Comparison of ENCODE assay signal across 14 cellular contexts in the genomic region with DNA sequence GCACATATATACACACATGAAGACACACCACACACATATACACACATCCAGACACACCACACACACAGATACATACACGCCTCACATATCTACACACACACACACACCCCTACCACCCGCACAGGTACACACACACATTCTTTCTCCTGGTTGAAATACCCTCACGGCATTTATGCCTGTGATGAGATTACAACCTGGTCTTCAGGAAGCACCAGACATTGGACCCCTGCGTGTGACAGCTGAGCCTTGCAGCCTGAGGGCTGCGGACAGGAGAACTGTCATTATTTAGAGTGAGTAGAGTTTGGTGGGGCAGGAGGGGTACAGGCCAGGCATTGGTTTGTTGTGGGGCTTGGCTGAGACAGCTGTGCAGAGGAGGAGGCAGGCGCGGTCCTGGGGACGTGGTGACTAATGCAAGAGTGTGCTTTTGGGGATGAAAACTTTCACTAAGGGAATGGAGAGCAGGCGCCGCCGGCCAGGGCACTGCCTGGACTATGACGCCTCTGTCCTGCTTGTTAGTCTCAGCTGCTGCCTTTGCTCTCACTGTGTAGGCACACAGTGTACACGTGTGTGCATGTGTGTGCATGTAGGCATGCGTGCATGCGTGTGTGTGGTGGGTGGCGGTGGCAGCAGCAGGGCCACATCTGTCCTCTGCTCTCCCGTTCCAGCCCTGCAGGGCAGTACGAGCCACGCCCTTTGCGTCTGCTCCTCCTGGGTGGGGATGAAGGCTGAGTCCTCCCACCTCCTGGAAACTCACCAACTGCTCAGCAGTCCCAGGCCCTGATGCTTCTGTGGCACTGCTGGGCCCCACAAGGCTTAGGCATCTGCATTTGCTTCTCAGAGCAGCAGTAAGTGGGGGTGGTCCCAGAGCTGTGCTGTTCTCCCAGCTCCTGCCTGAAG. TPM values are rescaled to one million over a fixed set of nuclear protein-coding genes. Genes with fewer than 3 reads are reported as not detected.
A peak's percentile ranks its signal among the peaks of the same experiment; 100 is the strongest.
DNase-seq lines count a peak whose midpoint lies in the region; ATAC-seq, FAIRE-seq and TF ChIP-seq lines count a peak whose summit lies in the region.
"Had no signal": no experiment of that assay in that cellular context is flagged by ENCODE, and none has a peak within 500 bp of the region (broad histone marks: within the 10 kb centered on the region; RNA-seq: fewer than 3 reads in every experiment).

No MANE protein-coding gene starts in this region.

- no peak for ATAC-seq in WTC11

- no peaks in the 10 kb centered on the region; the same call in 1 of the 2 replicates for H3K27me3 Mint-ChIP-seq in WTC11 (ENCODE audit: low read depth)
- H3K27me3 Mint-ChIP-seq in activated naive CD8-positive, alpha-beta T cell treated with anti-CD3 and anti-CD28 coated beads for 36 hours = no peaks in the 10 kb centered on the region
- H3K27me3 Mint-ChIP-seq: CD4-positive, CD25-positive, alpha-beta regulatory T cell; natural killer cell treated with Interleukin-12 subunit alpha and Interleukin-12 subunit beta and Interleukin-15 and Interleukin-18, amount 100 ng/mL, for 72 hours had no signal

- no peak for TF ChIP-seq POLR2A in GM12891 (IDR thresholded peaks at IDR 0.05; ENCODE audit: low read depth, low read length)

- H3K4me3 ChIP-seq in foreskin fibroblast (ENCODE audit: low read depth in 1 of 2, low read length in 2 of 2) = peak overlapping the region in 1 of 2 donors; percentile 40
- H3K4me3 ChIP-seq in rectal smooth muscle tissue (ENCODE audit: low read length) = no peak overlapping the region

- peaks cover 2% of the 10 kb centered on the region for H3K36me3 ChIP-seq in rectal smooth muscle tissue (ENCODE audit: control insufficient read depth, insufficient read depth, low read length)

- H3K27ac ChIP-seq in rectal smooth muscle tissue (ENCODE audit: low read depth, low read length) = peak overlapping the region; percentile 48

- H3K4me1 Mint-ChIP-seq in WTC11 = peaks cover 28% of the 10 kb centered on the region
- H3K4me1 Mint-ChIP-seq in activated naive CD8-positive, alpha-beta T cell treated with anti-CD3 and anti-CD28 coated beads for 36 hours = no peaks in the 10 kb centered on the region
- H3K4me1 Mint-ChIP-seq: activated naive CD4-positive, alpha-beta T cell treated with anti-CD3 and anti-CD28 coated beads, Interleukin-2, amount 10 ng/mL, durations not matched to agents 7 days and 5 days had no signal

- no peak overlapping the region for H3K4me3 Mint-ChIP-seq in WTC11
- no peak overlapping the region for H3K4me3 Mint-ChIP-seq in activated naive CD8-positive, alpha-beta T cell treated with anti-CD3 and anti-CD28 coated beads for 36 hours
- H3K4me3 Mint-ChIP-seq: activated naive CD4-positive, alpha-beta T cell treated with anti-CD3 and anti-CD28 coated beads, Interleukin-2, amount 10 ng/mL, durations not matched to agents 7 days and 5 days; CD4-positive, CD25-positive, alpha-beta regulatory T cell; natural killer cell treated with Interleukin-12 subunit alpha and Interleukin-12 subunit beta and Interleukin-15 and Interleukin-18, amount 100 ng/mL, for 72 hours had no signal

- H3K9ac ChIP-seq in rectal smooth muscle tissue (ENCODE audit: low read length) = no peak overlapping the region

- peak; percentile 34 for DNase-seq in ELF-1 (ENCODE audit: low read depth, low spot score)
- no peak for DNase-seq in WTC11 (ENCODE audit: low spot score)
- peak; percentile 71 to 88 for DNase-seq in foreskin fibroblast
- no peak for DNase-seq in activated naive CD8-positive, alpha-beta T cell treated with anti-CD3 and anti-CD28 coated beads for 36 hours
- DNase-seq in GM10266 (ENCODE audit: extremely low spot score) = no peak
- no peak for DNase-seq in D341Med (ENCODE audit: low spot score)
- DNase-seq in GM12891 (ENCODE audit: insufficient read length, low spot score) = no peak
- DNase-seq: activated CD4-positive, alpha-beta T cell treated with anti-CD3 and anti-CD28 coated beads, Interleukin-2, amount 50 U/mL, for 4 hours; activated naive CD4-positive, alpha-beta T cell treated with anti-CD3 and anti-CD28 coated beads, Interleukin-2, amount 10 ng/mL, durations not matched to agents 7 days and 5 days; CD4-positive, CD25-positive, alpha-beta regulatory T cell; NCI-H1436; stimulated activated CD4-positive, alpha-beta T cell treated with anti-CD3 and anti-CD28 coated beads, Interleukin-2, amount 100 ng/mL, for 24 hours had no signal

- H3K4me1 ChIP-seq in rectal smooth muscle tissue (ENCODE audit: control insufficient read depth, insufficient read depth, low read length) = peaks cover 16% of the 10 kb centered on the region

- no peaks in the 10 kb centered on the region for H3K9me3 Mint-ChIP-seq in WTC11
- H3K9me3 Mint-ChIP-seq in activated naive CD8-positive, alpha-beta T cell treated with anti-CD3 and anti-CD28 coated beads for 36 hours = no peaks in the 10 kb centered on the region
- H3K9me3 Mint-ChIP-seq: activated naive CD4-positive, alpha-beta T cell treated with anti-CD3 and anti-CD28 coated beads, Interleukin-2, amount 10 ng/mL, durations not matched to agents 7 days and 5 days; natural killer cell treated with Interleukin-12 subunit alpha and Interleukin-12 subunit beta and Interleukin-15 and Interleukin-18, amount 100 ng/mL, for 72 hours had no signal

- FAIRE-seq in GM12891 (lab: Jason Lieb, UNC) = no peak

- H3K27me3 ChIP-seq in rectal smooth muscle tissue (ENCODE audit: control insufficient read depth, insufficient read depth, low read length) = no peaks in the 10 kb centered on the region

- H3K27ac Mint-ChIP-seq in WTC11 = peak overlapping the region; percentile 80; the same call in 1 of the 2 replicates
- no peak overlapping the region for H3K27ac Mint-ChIP-seq in activated naive CD8-positive, alpha-beta T cell treated with anti-CD3 and anti-CD28 coated beads for 36 hours
- H3K27ac Mint-ChIP-seq: activated naive CD4-positive, alpha-beta T cell treated with anti-CD3 and anti-CD28 coated beads, Interleukin-2, amount 10 ng/mL, durations not matched to agents 7 days and 5 days; natural killer cell treated with Interleukin-12 subunit alpha and Interleukin-12 subunit beta and Interleukin-15 and Interleukin-18, amount 100 ng/mL, for 72 hours had no signal

- no peaks in the 10 kb centered on the region for H3K36me3 Mint-ChIP-seq in WTC11
- no peaks in the 10 kb centered on the region for H3K36me3 Mint-ChIP-seq in activated naive CD8-positive, alpha-beta T cell treated with anti-CD3 and anti-CD28 coated beads for 36 hours
- H3K36me3 Mint-ChIP-seq: activated naive CD4-positive, alpha-beta T cell treated with anti-CD3 and anti-CD28 coated beads, Interleukin-2, amount 10 ng/mL, durations not matched to agents 7 days and 5 days; natural killer cell treated with Interleukin-12 subunit alpha and Interleukin-12 subunit beta and Interleukin-15 and Interleukin-18, amount 100 ng/mL, for 72 hours had no signal

- no peak for TF ChIP-seq CTCF in WTC11 (IDR thresholded peaks at IDR 0.05)
- TF ChIP-seq CTCF in foreskin fibroblast (IDR thresholded peaks at IDR 0.05; ENCODE audit: low read depth, low read length) = no peak
- no peak for TF ChIP-seq CTCF in GM10266 (IDR thresholded peaks at IDR 0.05; ENCODE audit: control insufficient read depth, insufficient read depth, low read depth, missing control alignments)

- POLR2A ChIA-PET in WTC11 (lab: Charles Lee) = no interaction called here

- CTCF ChIA-PET in WTC11 (lab: Charles Lee) = interaction anchor here (1.1 kb wide), 1 partner anchor 83 kb away, joined by 3 read pairs; no protein-coding TSS in a partner anchor

TF ChIP-seq in WTC11, 78 proteins besides CTCF, POLR2A, EP300 and RAD21:
- no peak for TF ChIP-seq ZNF138 (CRISPR knock-in tag; conservative IDR thresholded peaks at IDR 0.05)
- TF ChIP-seq ZNF263 (CRISPR knock-in tag; IDR thresholded peaks at IDR 0.05; ENCODE audit: low read depth) = 0 out of 2 replicates have a peak, but pooled peaks have one; percentile 34
TF ChIP-seq in WTC11: peak in this region for 1.

TF ChIP-seq in GM12891, 5 proteins besides CTCF, POLR2A, EP300 and RAD21:
- no peak for TF ChIP-seq SPI1 (IDR thresholded peaks at IDR 0.05; ENCODE audit: low read depth, low read length)
- TF ChIP-seq POU2F2 (IDR thresholded peaks at IDR 0.05; ENCODE audit: low read depth, low read length) = no peak
TF ChIP-seq in GM12891: peak in this region for 0.

RNA-seq across cellular contexts. Expression of a gene that starts 57.6 kb away (rescaled TPM):
- 4.3 to 5.5 TPM (median 4.6 TPM) in 3 replicates for total RNA-seq in WTC11 (2021)
- under 1 TPM; 0.36 to 0.37 TPM for total RNA-seq in activated naive CD8-positive, alpha-beta T cell treated with anti-CD3 and anti-CD28 coated beads for 36 hours
- 0.55 TPM for polyA plus RNA-seq in GM12891 (2012; ENCODE audit: low read depth, missing spikeins)

Comparison
In these comparisons a context has a peak if more than half of its experiments do, and no peak if none do; other contexts are left out.
1. DNase-seq: peak in ELF-1 (single experiment) and foreskin fibroblast (2 of 2); none in WTC11 (single experiment), activated naive CD8-positive, alpha-beta T cell treated with anti-CD3 and anti-CD28 coated beads for 36 hours (single experiment), GM10266 (single experiment), D341Med (single experiment) and GM12891 (single experiment).